In genomic region chr12:128190052-128190451, GRCh38 we compare ENCODE assay signal across 24 cellular contexts.
DNase-seq lines count a peak whose midpoint lies in the region; ATAC-seq, FAIRE-seq and TF ChIP-seq lines count a peak whose summit lies in the region.
"Had no signal": no experiment of that assay in that cellular context is flagged by ENCODE, and none has a peak within 500 bp of the region (broad histone marks: within the 10 kb centered on the region; RNA-seq: fewer than 3 reads in every experiment).

No MANE protein-coding gene starts in this region.

- H2AFZ ChIP-seq in mesenchymal stem cell (ENCODE audit: low read depth, low read length) (peak overlapping the region; percentile 39), neuronal stem cell (ENCODE audit: low read length) (no peak overlapping the region)
- H2AFZ ChIP-seq: GM23248 had no signal

- no peak overlapping the region for H2BK15ac ChIP-seq in mesenchymal stem cell (ENCODE audit: low read depth, poor library complexity, severe bottlenecking)
- peak overlapping the region; percentile 91 for H2BK15ac ChIP-seq in neuronal stem cell (ENCODE audit: low read length)

- H4K8ac ChIP-seq in mesenchymal stem cell (ENCODE audit: low read length) (no peak overlapping the region), neuronal stem cell (ENCODE audit: low read depth, low read length) (peak overlapping the region; percentile 79)

- H3K4me3 ChIP-seq in NT2/D1 (ENCODE audit: insufficient read length, low read depth): no peak overlapping the region
- no peak overlapping the region for H3K4me3 ChIP-seq in bronchial epithelial cell (ENCODE audit: low read depth, low read length)
- H3K4me3 ChIP-seq in mesenchymal stem cell (ENCODE audit: insufficient read depth in 1 of 2, low read depth in 1 of 2, low read length in 2 of 2): no peak overlapping the region
- H3K4me3 ChIP-seq in neuronal stem cell (ENCODE audit: low read length in 2 of 2): no peak overlapping the region
- H3K4me3 ChIP-seq in tibial artery: no peak overlapping the region
- H3K4me3 ChIP-seq: A549; BLaER1 treated with 17β-estradiol and CSF1 and Interleukin-3, amounts not matched to agents 10 nM and 100 nM; GM23248 had no signal

- H2AK5ac ChIP-seq in mesenchymal stem cell (ENCODE audit: low read length, severe bottlenecking) (no peak overlapping the region), neuronal stem cell (ENCODE audit: low read depth, low read length) (peak overlapping the region; percentile 36)

- intact Hi-C loops in tibial artery (cut with DNase I; ENCODE audit: low total_unique reads): no loop called here

- H2BK5ac ChIP-seq in mesenchymal stem cell (ENCODE audit: low read depth, low read length, poor library complexity, severe bottlenecking): no peak overlapping the region
- H2BK5ac ChIP-seq in neuronal stem cell (ENCODE audit: low read length): no peak overlapping the region

- no peak overlapping the region for H2BK120ac ChIP-seq in mesenchymal stem cell (ENCODE audit: low read depth, low read length)
- no peak overlapping the region for H2BK120ac ChIP-seq in neuronal stem cell (ENCODE audit: low read depth, low read length)

- peak; percentile 18 for FAIRE-seq in bronchial epithelial cell (lab: Jason Lieb, UNC)
- FAIRE-seq: A549, D721Med, GM12891, H54 had no signal

- H3K4me1 ChIP-seq in NT2/D1 (ENCODE audit: insufficient read depth, insufficient read length) (peaks cover 3% of the 10 kb centered on the region), mesenchymal stem cell (ENCODE audit: control insufficient read depth, insufficient read depth, low read depth, low read length) (no peaks in the 10 kb centered on the region), neuronal stem cell (ENCODE audit: control insufficient read depth in 2 of 2, insufficient read depth in 1 of 2, low read depth in 1 of 2, low read length in 2 of 2) (no peaks in the 10 kb centered on the region), tibial artery (no peaks in the 10 kb centered on the region)
- H3K4me1 ChIP-seq: A549; BE2C; BLaER1 treated with 17β-estradiol and CSF1 and Interleukin-3, amounts not matched to agents 10 nM and 100 nM had no signal

- DNase-seq in NT2/D1 (ENCODE audit: low read depth, low spot score) (no peak), bronchial epithelial cell (ENCODE audit: low read depth) (no peak), mesenchymal stem cell (no peak), neuronal stem cell (ENCODE audit: low spot score) (no peak), SHP77 treated with DMSO at 0.1 percent for 48 hours (lab: John Stamatoyannopoulos, UW) (no peak), tibial artery (no peak), KG1 (lab: John Stamatoyannopoulos, UW) (no peak)
- DNase-seq: 8988T; AML-193; CD4-positive, alpha-beta T cell; CD8-positive, alpha-beta memory T cell; DMS 273 treated with DMSO at 0.1 percent for 48 hours; DMS79; EL; GDM1; GM23248; HCEC 1CT had no signal

- H3K36me3 ChIP-seq in NT2/D1 (ENCODE audit: insufficient read depth, insufficient read length, low read length): no peaks in the 10 kb centered on the region
- H3K36me3 ChIP-seq in bronchial epithelial cell (ENCODE audit: control insufficient read depth, insufficient read depth, low read length): no peaks in the 10 kb centered on the region
- H3K36me3 ChIP-seq in mesenchymal stem cell (ENCODE audit: control insufficient read depth in 1 of 2, insufficient read depth in 2 of 2, low read depth in 1 of 2, low read length in 2 of 2): no peaks in the 10 kb centered on the region
- H3K36me3 ChIP-seq in neuronal stem cell (replicated peaks in 1 of 2; ENCODE audit: control insufficient read depth in 2 of 2, insufficient read depth in 2 of 2, low read length in 2 of 2): no peaks in the 10 kb centered on the region
- H3K36me3 ChIP-seq in tibial artery: no peaks in the 10 kb centered on the region
- H3K36me3 ChIP-seq: BE2C; BLaER1 treated with 17β-estradiol and CSF1 and Interleukin-3, amounts not matched to agents 10 nM and 100 nM had no signal

- ATAC-seq in GM21529 (IDR thresholded peaks at IDR 0.05; ENCODE audit: unreplicated experiment): no peak
- ATAC-seq: A549 had no signal

- H3K9me3 ChIP-seq in NT2/D1 (ENCODE audit: insufficient read depth, low read length) (no peaks in the 10 kb centered on the region), mesenchymal stem cell (ENCODE audit: control insufficient read depth, low read length) (peaks cover 4% of the 10 kb centered on the region), neuronal stem cell (replicated peaks in 1 of 2; ENCODE audit: control insufficient read depth in 2 of 2, insufficient read depth in 1 of 2, low read depth in 1 of 2, low read length in 2 of 2) (peaks cover 0 to 3% of the 10 kb centered on the region in 2 donors), tibial artery (no peaks in the 10 kb centered on the region)
- H3K9me3 ChIP-seq: BE2C had no signal

- H3K79me1 ChIP-seq in mesenchymal stem cell (replicated peaks; ENCODE audit: low read length, poor library complexity, severe bottlenecking) (no peaks in the 10 kb centered on the region), neuronal stem cell (ENCODE audit: low read depth, low read length) (no peaks in the 10 kb centered on the region)

- peak overlapping the region in 1 of 2 experiments; percentile 3 for H3K18ac ChIP-seq in mesenchymal stem cell (ENCODE audit: low read depth in 1 of 2, low read length in 2 of 2)
- H3K18ac ChIP-seq in neuronal stem cell (ENCODE audit: low read length): peak overlapping the region; percentile 79

- no peak overlapping the region for H3K23ac ChIP-seq in mesenchymal stem cell (ENCODE audit: low read length in 2 of 2)
- H3K23ac ChIP-seq in neuronal stem cell (ENCODE audit: low read depth, low read length, poor library complexity): peak overlapping the region; percentile 77

- H3K27ac ChIP-seq in mesenchymal stem cell (ENCODE audit: low read length, poor library complexity, severe bottlenecking) (no peak overlapping the region), neuronal stem cell (replicated peaks; ENCODE audit: low read length) (no peak overlapping the region), tibial artery (no peak overlapping the region)
- H3K27ac ChIP-seq: A549; BLaER1 treated with 17β-estradiol and CSF1 and Interleukin-3, amounts not matched to agents 10 nM and 100 nM; GM23248 had no signal

- H3K14ac ChIP-seq in mesenchymal stem cell (ENCODE audit: low read length in 2 of 2): no peak overlapping the region
- H3K14ac ChIP-seq in neuronal stem cell (ENCODE audit: low read length): peak overlapping the region; percentile 89

- H3K4me2 ChIP-seq in mesenchymal stem cell (ENCODE audit: low read length, poor library complexity, severe bottlenecking): no peak overlapping the region
- H3K4me2 ChIP-seq in neuronal stem cell (ENCODE audit: insufficient read depth, low read length, poor library complexity, severe bottlenecking): no peak overlapping the region
- H3K4me2 ChIP-seq: A549; BLaER1 treated with 17β-estradiol and CSF1 and Interleukin-3, amounts not matched to agents 10 nM and 100 nM had no signal

- H4K91ac ChIP-seq in mesenchymal stem cell (ENCODE audit: low read length): no peak overlapping the region
- no peak overlapping the region for H4K91ac ChIP-seq in neuronal stem cell (ENCODE audit: low read depth, low read length, poor library complexity)

- no peak overlapping the region for H3K4ac ChIP-seq in mesenchymal stem cell (ENCODE audit: low read depth in 1 of 2, low read length in 2 of 2)
- H3K4ac ChIP-seq in neuronal stem cell (ENCODE audit: low read length): no peak overlapping the region

- no peak overlapping the region for H2BK12ac ChIP-seq in mesenchymal stem cell (ENCODE audit: low read length in 2 of 2)
- no peak overlapping the region for H2BK12ac ChIP-seq in neuronal stem cell (ENCODE audit: low read length)

- WGBS in mesenchymal stem cell: 81% methylated on average over 10 of the region's 10 CpGs
- no CpG with 5 or more reads among the region's 10 CpGs for WGBS in neuronal stem cell (ENCODE audit: extremely low coverage in 2 of 2, insufficient read length in 2 of 2, insufficient replicate concordance in 1 of 2), 2 donors

- H3K9ac ChIP-seq in NT2/D1 (ENCODE audit: insufficient read length, low read depth) (peak overlapping the region; percentile 9), mesenchymal stem cell (ENCODE audit: low read length) (no peak overlapping the region), neuronal stem cell (ENCODE audit: low read depth, low read length, poor library complexity) (peak overlapping the region; percentile 77)
- H3K9ac ChIP-seq: BLaER1 treated with 17β-estradiol and CSF1 and Interleukin-3, amounts not matched to agents 10 nM and 100 nM; GM23248 had no signal

- peaks cover 17% of the 10 kb centered on the region for H3K27me3 ChIP-seq in NT2/D1 (ENCODE audit: insufficient read depth, insufficient read length)
- H3K27me3 ChIP-seq in bronchial epithelial cell (ENCODE audit: control insufficient read depth, insufficient read depth, low read length): no peaks in the 10 kb centered on the region
- peaks cover 0 to 7% of the 10 kb centered on the region in 2 experiments for H3K27me3 ChIP-seq in mesenchymal stem cell (ENCODE audit: control insufficient read depth in 1 of 2, insufficient read depth in 1 of 2, low read length in 2 of 2)
- H3K27me3 ChIP-seq in neuronal stem cell (ENCODE audit: control insufficient read depth in 3 of 3, insufficient read depth in 3 of 3, low read depth in 1 of 3, low read length in 3 of 3): peaks cover 0 to 3% (median 0%) of the 10 kb centered on the region in 3 experiments
- H3K27me3 ChIP-seq in tibial artery: no peaks in the 10 kb centered on the region
- H3K27me3 ChIP-seq: BE2C; BLaER1 treated with 17β-estradiol and CSF1 and Interleukin-3, amounts not matched to agents 10 nM and 100 nM had no signal

- TF ChIP-seq CTCF in bronchial epithelial cell (IDR thresholded peaks at IDR 0.05; ENCODE audit: insufficient read depth, low read length, severe bottlenecking): no peak
- TF ChIP-seq CTCF in tibial artery (IDR thresholded peaks at IDR 0.05): no peak
